20 cellular contexts compared by ENCODE assay signal in genomic region chr1:14578156-14578555, GRCh38. TPM values are rescaled to one million over a fixed set of nuclear protein-coding genes. Genes with fewer than 3 reads are reported as not detected.
DNase-seq lines count a peak whose midpoint lies in the region; ATAC-seq, FAIRE-seq and TF ChIP-seq lines count a peak whose summit lies in the region.
"Had no signal": no experiment of that assay in that cellular context is flagged by ENCODE, and none has a peak within 500 bp of the region (broad histone marks: within the 10 kb centered on the region; RNA-seq: fewer than 3 reads in every experiment).

No MANE protein-coding gene starts in this region.

- ATAC-seq in GM19035 (IDR thresholded peaks at IDR 0.05; ENCODE audit: unreplicated experiment): no peak
- ATAC-seq: SK-N-SH treated with all-trans-retinoic acid at 6 μM for 48 hours had no signal

- no peaks in the 10 kb centered on the region for H3K9me2 ChIP-seq in GM23248 (ENCODE audit: insufficient read depth)

- DNase-seq in A172 (ENCODE audit: low spot score): peak; percentile 28
- DNase-seq in GM23248: peak; percentile 53
- DNase-seq in astrocyte of the hippocampus (ENCODE audit: low read depth, low spot score): peak; percentile 44
- peak; percentile 43 for DNase-seq in kidney tubule cell (ENCODE audit: low spot score)
- DNase-seq in urothelium cell line (ENCODE audit: low spot score): no peak
- no peak for DNase-seq in smooth muscle cell (lab: John Stamatoyannopoulos, UW; ENCODE audit: unreplicated experiment)
- DNase-seq in NCI-H774 (lab: John Stamatoyannopoulos, UW): no peak
- DNase-seq: Calu3; CD4-positive, alpha-beta memory T cell; EL; NCI-H1105 treated with DMSO at 0.1 percent for 48 hours; NCI-H1694; NCI-H2081 treated with DMSO at 0.1 percent for 48 hours; SHP77 treated with DMSO at 0.1 percent for 48 hours had no signal

- no peak for TF ChIP-seq CTCF in smooth muscle cell (IDR thresholded peaks at IDR 0.05; ENCODE audit: borderline replicate concordance, insufficient read depth, poor library complexity, severe bottlenecking)

- H3F3A ChIP-seq in GM23248 (ENCODE audit: insufficient read depth): no peaks in the 10 kb centered on the region
- H3F3A ChIP-seq in smooth muscle cell (ENCODE audit: low read depth): no peaks in the 10 kb centered on the region

- H4K20me1 ChIP-seq in GM23248 (ENCODE audit: insufficient read depth) (no peaks in the 10 kb centered on the region), smooth muscle cell (ENCODE audit: low read depth) (no peaks in the 10 kb centered on the region)
- H4K20me1 ChIP-seq: BLaER1 had no signal

- in situ Hi-C loops in GM23248 (cut with MboI): no loop called here

- H3K79me2 ChIP-seq in GM23248 (ENCODE audit: insufficient read depth): no peaks in the 10 kb centered on the region
- no peaks in the 10 kb centered on the region for H3K79me2 ChIP-seq in smooth muscle cell (ENCODE audit: low read depth)

- FAIRE-seq in urothelium cell line (lab: Jason Lieb, UNC): no peak
- FAIRE-seq: GM12891, H54 had no signal

- WGBS in GM23248 (ENCODE audit: low coverage in 1 of 2, low lambda C conversion rate in 2 of 2, missing lambda C conversion rate in 2 of 2), 2 experiments: 66 to 68% methylated on average over 3 of the region's 3 CpGs
- 55% methylated on average over 3 of the region's 3 CpGs for WGBS in smooth muscle cell (ENCODE audit: low lambda C conversion rate)

- H3K4me1 ChIP-seq in GM23248 (ENCODE audit: insufficient read depth): peaks cover 4% of the 10 kb centered on the region; the same call in 1 of the 2 replicates
- H3K4me1 ChIP-seq in smooth muscle cell (ENCODE audit: low read depth): no peaks in the 10 kb centered on the region
- H3K4me1 ChIP-seq: BLaER1 had no signal

- H3K27me3 ChIP-seq in GM23248 (replicated peaks; ENCODE audit: insufficient read depth) (no peaks in the 10 kb centered on the region), smooth muscle cell (ENCODE audit: low read depth) (no peaks in the 10 kb centered on the region)
- H3K27me3 ChIP-seq: BLaER1 had no signal

- H3K27ac ChIP-seq in GM23248 (no peak overlapping the region), smooth muscle cell (ENCODE audit: low read depth) (no peak overlapping the region)
- H3K27ac ChIP-seq: 22Rv1, BLaER1 had no signal

- H3K4me3 ChIP-seq in GM23248 (no peak overlapping the region), smooth muscle cell (no peak overlapping the region)
- H3K4me3 ChIP-seq: BLaER1 had no signal

- H2AFZ ChIP-seq in GM23248 (no peak overlapping the region), smooth muscle cell (ENCODE audit: low read depth) (no peak overlapping the region)

- no peaks in the 10 kb centered on the region for H3K36me3 ChIP-seq in GM23248 (ENCODE audit: low read depth)
- no peaks in the 10 kb centered on the region for H3K36me3 ChIP-seq in smooth muscle cell (ENCODE audit: low read depth)
- H3K36me3 ChIP-seq: BLaER1 had no signal

- H3K9ac ChIP-seq in GM23248: no peak overlapping the region
- H3K9ac ChIP-seq in smooth muscle cell (ENCODE audit: low read depth): no peak overlapping the region
- H3K9ac ChIP-seq: BLaER1 had no signal

- H3K9me3 ChIP-seq in GM23248 (ENCODE audit: low read depth): no peaks in the 10 kb centered on the region
- H3K9me3 ChIP-seq in smooth muscle cell (replicated peaks; ENCODE audit: low read depth): no peaks in the 10 kb centered on the region

- H3K4me2 ChIP-seq in GM23248 (ENCODE audit: unreplicated experiment) (no peak overlapping the region), smooth muscle cell (no peak overlapping the region)
- H3K4me2 ChIP-seq: BLaER1 had no signal

RNA-seq across cellular contexts. Expression of gene KAZN, which starts 20.3 kb away (rescaled TPM):
- total RNA-seq in A172 (2014; rRNA removed; shearing (Covaris generic)): 1.7 and 2.1 TPM in 2 replicates
- total RNA-seq in GM23248 (2014; rRNA removed; shearing (Covaris generic)): 4.9 and 5.4 TPM in 2 replicates
- polyA plus RNA-seq in GM23248 (2016; fragmentation: Nextera tagmentation; extraction: Ambion mirVana): 7.2 TPM in 2 replicates
- 4.4 and 8.2 TPM in 2 replicates for total RNA-seq in smooth muscle cell
- 6.3 and 9.0 TPM in 2 replicates for polyA plus RNA-seq in smooth muscle cell

Comparison
In these comparisons a context has a peak if more than half of its experiments do, and no peak if none do; other contexts are left out.
1. DNase-seq: peak in A172 (single experiment), GM23248 (single experiment), astrocyte of the hippocampus (single experiment) and kidney tubule cell (single experiment); none in urothelium cell line (single experiment), smooth muscle cell (single experiment) and NCI-H774 (single experiment).